In the genomic region with DNA sequence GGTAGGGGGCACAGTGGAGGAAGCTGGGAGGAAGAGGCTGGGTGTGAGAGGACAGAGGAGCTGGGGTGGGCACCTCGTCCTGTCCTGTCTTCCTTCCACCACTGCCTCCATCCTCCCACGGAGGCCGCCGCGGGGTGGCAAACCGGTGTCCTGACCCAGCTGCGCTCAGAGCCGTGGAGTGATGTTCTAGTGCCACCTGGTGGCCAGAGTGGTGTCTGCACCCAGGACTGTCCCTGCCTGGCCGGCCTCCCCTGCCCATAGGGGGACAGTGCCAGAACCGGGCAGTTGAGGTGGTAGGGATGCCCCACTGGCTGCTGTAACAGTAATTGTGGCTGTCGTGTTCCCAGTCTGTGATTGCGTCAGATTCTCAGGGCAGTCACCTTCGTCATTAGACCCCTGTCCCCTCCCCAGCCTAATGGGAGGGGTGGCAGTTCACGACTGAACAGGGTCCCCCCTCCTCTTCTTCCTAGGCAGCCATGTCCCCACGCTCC, we compare ENCODE assay signal across 8 cellular contexts. TPM values are rescaled to one million over a fixed set of nuclear protein-coding genes. Genes with fewer than 3 reads are reported as not detected.
DNase-seq lines count a peak whose midpoint lies in the region; ATAC-seq, FAIRE-seq and TF ChIP-seq lines count a peak whose summit lies in the region.

No MANE protein-coding gene starts in this region.

- DNase-seq in Daoy (ENCODE audit: low read depth) = peak; percentile 84
- DNase-seq in HS-5 (ENCODE audit: low read depth) = peak; percentile 37
- peak; percentile 91 for DNase-seq in activated CD8-positive, alpha-beta memory T cell treated with anti-CD3 and anti-CD28 coated beads, Interleukin-2, amount 50 U/mL, for 4 hours
- peak; percentile 72 for DNase-seq in endothelial cell of umbilical vein (ENCODE audit: low read depth, low spot score)
- DNase-seq in myocyte (ENCODE audit: low read depth) = peak; percentile 79
- peak; percentile 65 to 67 for DNase-seq in stimulated activated CD8-positive, alpha-beta memory T cell treated with anti-CD3 and anti-CD28 coated beads, Interleukin-7, amount 100 ng/mL, for 4 hours (ENCODE audit: low read depth in 2 of 2)

- H4K20me1 ChIP-seq in OCI-LY1 (ENCODE audit: insufficient read depth, low read length) (no peaks in the 10 kb centered on the region), endothelial cell of umbilical vein (replicated peaks; ENCODE audit: control insufficient read depth, extremely low read depth, insufficient read depth, low read length) (no peaks in the 10 kb centered on the region)

- no peaks in the 10 kb centered on the region for H3K9me1 ChIP-seq in endothelial cell of umbilical vein (replicated peaks; ENCODE audit: control insufficient read depth, extremely low read depth, insufficient read depth, low read length)

- H3K27ac ChIP-seq in OCI-LY1 (ENCODE audit: low read depth, low read length, poor library complexity, severe bottlenecking) = peak overlapping the region; percentile 77
- H3K27ac ChIP-seq in endothelial cell of umbilical vein (ENCODE audit: insufficient read depth, low read depth, low read length) = no peak overlapping the region

- peak; percentile 96 for TF ChIP-seq CTCF in OCI-LY1 (IDR thresholded peaks at IDR 0.05; ENCODE audit: low read length)
- peak; percentile 90 to 98 for TF ChIP-seq CTCF in endothelial cell of umbilical vein (IDR thresholded peaks at IDR 0.05; ENCODE audit: extremely low read depth in 1 of 2, insufficient read depth in 1 of 2, low read depth in 1 of 2, low read length in 2 of 2)

- H3K79me2 ChIP-seq in OCI-LY1 (ENCODE audit: insufficient read depth, low read length) (peaks cover 2% of the 10 kb centered on the region; the same call in 1 of the 2 replicates), endothelial cell of umbilical vein (ENCODE audit: control insufficient read depth, insufficient read depth, low read length) (peaks cover 6% of the 10 kb centered on the region)

- H3K27me3 ChIP-seq in OCI-LY1 (ENCODE audit: insufficient read depth, low read length) (no peaks in the 10 kb centered on the region), endothelial cell of umbilical vein (ENCODE audit: control insufficient read depth in 2 of 2, insufficient read depth in 2 of 2, low read length in 2 of 2) (no peaks in the 10 kb centered on the region)

- no peaks in the 10 kb centered on the region for H3K36me3 ChIP-seq in OCI-LY1 (ENCODE audit: insufficient read depth, low read length)
- no peaks in the 10 kb centered on the region for H3K36me3 ChIP-seq in endothelial cell of umbilical vein (ENCODE audit: control insufficient read depth in 2 of 2, extremely low read depth in 1 of 2, insufficient read depth in 2 of 2, low read length in 2 of 2)

- H3K4me3 ChIP-seq in OCI-LY1 (ENCODE audit: low read depth, low read length, poor library complexity, severe bottlenecking) (peak overlapping the region; percentile 62), endothelial cell of umbilical vein (replicated peaks in 1 of 3; ENCODE audit: insufficient read depth in 1 of 3, low read depth in 1 of 3, low read length in 3 of 3) (no peak overlapping the region)

- no TSS peak for BruUV-seq in endothelial cell of umbilical vein (replicated peaks; lab: Mats Ljungman, UMichigan)

- H3K9me3 ChIP-seq in OCI-LY1 (ENCODE audit: low read length) (no peaks in the 10 kb centered on the region), endothelial cell of umbilical vein (replicated peaks; ENCODE audit: control insufficient read depth, insufficient read depth, low read length) (no peaks in the 10 kb centered on the region)

- no peak overlapping the region for H3K9ac ChIP-seq in OCI-LY1 (ENCODE audit: low read length)
- H3K9ac ChIP-seq in endothelial cell of umbilical vein (replicated peaks; ENCODE audit: extremely low read depth, insufficient read depth, low read length) = no peak overlapping the region

- intact Hi-C loops in endothelial cell of umbilical vein (cut with micrococcal nuclease) = loop anchor here (1.0 kb wide), 4 partner anchors 51 to 138 kb away; a partner anchor contains a TSS

- H3K4me2 ChIP-seq in OCI-LY1 (ENCODE audit: low read length) (peak overlapping the region; percentile 72; the same call in 1 of the 2 replicates), endothelial cell of umbilical vein (ENCODE audit: insufficient read depth, low read length) (no peak overlapping the region)

- H2AFZ ChIP-seq in OCI-LY1 (ENCODE audit: low read length) (no peak overlapping the region), endothelial cell of umbilical vein (ENCODE audit: low read depth, low read length) (no peak overlapping the region)

- peaks cover 24% of the 10 kb centered on the region for H3K4me1 ChIP-seq in OCI-LY1 (ENCODE audit: insufficient read depth, low read length, severe bottlenecking)
- H3K4me1 ChIP-seq in endothelial cell of umbilical vein (ENCODE audit: control insufficient read depth, extremely low read depth, insufficient read depth, low read length) = peaks cover 9% of the 10 kb centered on the region

- TF ChIP-seq POLR2A in endothelial cell of umbilical vein (IDR thresholded peaks at IDR 0.05; ENCODE audit: low read depth, low read length) = no peak

- CTCF ChIA-PET in endothelial cell of umbilical vein (lab: Charles Lee) = interaction anchor here (0.6 to 6.6 kb wide), 22 partner anchors 10 to 585 kb away, joined by 3 to 203 read pairs (median 4); a partner anchor contains a TSS

- FAIRE-seq in endothelial cell of umbilical vein (lab: Jason Lieb, UNC) = peak; percentile 90

- no peaks in the 10 kb centered on the region for H3K9me2 ChIP-seq in OCI-LY1 (ENCODE audit: low read depth, low read length)

- dilution Hi-C loops in endothelial cell of umbilical vein (cut with MboI; ENCODE audit: extremely low pct_ligation_motif_present, low sequenced_read_pairs) = no loop called here

- POLR2A ChIA-PET in endothelial cell of umbilical vein (lab: Charles Lee) = no interaction called here

- ATAC-seq in HG02840 (IDR thresholded peaks at IDR 0.05; ENCODE audit: low FRiP score, unreplicated experiment) = no peak

- H3F3A ChIP-seq in OCI-LY1 (ENCODE audit: insufficient read depth, low read length) = 0 out of 2 replicates have a peak, but pooled peaks cover 7% of the 10 kb centered on the region

TF ChIP-seq in endothelial cell of umbilical vein, 7 proteins besides CTCF, POLR2A, EP300 and RAD21:
- no peak for TF ChIP-seq FOS (IDR thresholded peaks at IDR 0.05; ENCODE audit: borderline replicate concordance, insufficient read depth, low read length)
- TF ChIP-seq EZH2 (IDR thresholded peaks at IDR 0.05; ENCODE audit: borderline replicate concordance, low read depth, low read length, severe bottlenecking) = no peak
- no peak for TF ChIP-seq JUN (IDR thresholded peaks at IDR 0.05; ENCODE audit: borderline replicate concordance, insufficient read depth, insufficient read length, low read depth)
- no peak for TF ChIP-seq GATA2 (IDR thresholded peaks at IDR 0.05; ENCODE audit: insufficient read depth, insufficient read length, low read depth, low read length)
- TF ChIP-seq, protein P1, sequence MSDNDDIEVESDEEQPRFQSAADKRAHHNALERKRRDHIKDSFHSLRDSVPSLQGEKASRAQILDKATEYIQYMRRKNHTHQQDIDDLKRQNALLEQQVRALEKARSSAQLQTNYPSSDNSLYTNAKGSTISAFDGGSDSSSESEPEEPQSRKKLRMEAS (IDR thresholded peaks at IDR 0.05; ENCODE audit: insufficient read depth, insufficient read length) = no peak
- TF ChIP-seq MYC (IDR thresholded peaks at IDR 0.05; ENCODE audit: low read depth, low read length) = no peak
- no peak for TF ChIP-seq POLR2AphosphoS5 (IDR thresholded peaks at IDR 0.05; ENCODE audit: insufficient read depth, low read depth, low read length)

RNA-seq across cellular contexts. Expression of a gene that starts 11.1 kb away (rescaled TPM):
- total RNA-seq in Daoy (2014; rRNA removed; shearing (Covaris generic)) = 25.6 and 35.7 TPM in 2 replicates
- total RNA-seq in endothelial cell of umbilical vein (17.2 and 17.4 TPM in 2 replicates), myocyte (3.8 and 6.3 TPM in 2 replicates)
- 10.2 and 12.4 TPM in 2 replicates for polyA plus RNA-seq in endothelial cell of umbilical vein
- polyA plus RNA-seq in endothelial cell of umbilical vein (2011; cell fraction: cytosol; rRNA removed) = 8.4 and 9.5 TPM in 2 replicates
- polyA plus RNA-seq in endothelial cell of umbilical vein (2011; cell fraction: nucleus; rRNA removed) = 20.7 and 22.0 TPM in 2 replicates
- polyA plus RNA-seq in endothelial cell of umbilical vein (2012) = 6.3 and 10.6 TPM in 2 replicates
- polyA minus RNA-seq in endothelial cell of umbilical vein = 6.0 and 8.6 TPM in 2 replicates
- 14.2 TPM for polyA minus RNA-seq in endothelial cell of umbilical vein (2011; cell fraction: cytosol; rRNA and poly(A)+ RNA removed)
- polyA minus RNA-seq in endothelial cell of umbilical vein (2011; cell fraction: nucleus; rRNA and poly(A)+ RNA removed) = 9.4 and 13.4 TPM in 2 replicates
- 6.6 TPM for polyA plus RNA-seq in myocyte (2012)

RNA-seq across cellular contexts. Expression of a gene that starts 30.0 kb away (rescaled TPM):
- 0.06 TPM in 1 of 2 replicates, not detected in the other for total RNA-seq in Daoy (2014; rRNA removed; shearing (Covaris generic))
- total RNA-seq in endothelial cell of umbilical vein (0.32 and 0.80 TPM in 2 replicates), myocyte (not detected in 2 replicates)
- polyA plus RNA-seq in endothelial cell of umbilical vein = 0.18 TPM in 2 replicates
- 0.13 TPM in 2 replicates for polyA plus RNA-seq in endothelial cell of umbilical vein (2011; cell fraction: cytosol; rRNA removed)
- polyA plus RNA-seq in endothelial cell of umbilical vein (2011; cell fraction: nucleus; rRNA removed) = not detected in 2 replicates
- 0.40 and 0.93 TPM in 2 replicates for polyA plus RNA-seq in endothelial cell of umbilical vein (2012)
- 0.41 TPM in 1 of 2 replicates, not detected in the other for polyA minus RNA-seq in endothelial cell of umbilical vein
- polyA minus RNA-seq in endothelial cell of umbilical vein (2011; cell fraction: cytosol; rRNA and poly(A)+ RNA removed) = 2.6 TPM
- not detected in 2 replicates for polyA minus RNA-seq in endothelial cell of umbilical vein (2011; cell fraction: nucleus; rRNA and poly(A)+ RNA removed)
- polyA plus RNA-seq in myocyte (2012) = not detected

Comparison
In these comparisons a context has a peak if more than half of its experiments do, and no peak if none do; other contexts are left out.
1. DNase-seq: peak in every context shown above with its lines; median percentile 91 in activated CD8-positive, alpha-beta memory T cell treated with anti-CD3 and anti-CD28 coated beads, Interleukin-2, amount 50 U/mL, for 4 hours; 84 in Daoy; 79 in myocyte; 72 in endothelial cell of umbilical vein; 66 in stimulated activated CD8-positive, alpha-beta memory T cell treated with anti-CD3 and anti-CD28 coated beads, Interleukin-7, amount 100 ng/mL, for 4 hours; 37 in HS-5.